Comparison of ENCODE assay signal across 36 cellular contexts in the genomic region with DNA sequence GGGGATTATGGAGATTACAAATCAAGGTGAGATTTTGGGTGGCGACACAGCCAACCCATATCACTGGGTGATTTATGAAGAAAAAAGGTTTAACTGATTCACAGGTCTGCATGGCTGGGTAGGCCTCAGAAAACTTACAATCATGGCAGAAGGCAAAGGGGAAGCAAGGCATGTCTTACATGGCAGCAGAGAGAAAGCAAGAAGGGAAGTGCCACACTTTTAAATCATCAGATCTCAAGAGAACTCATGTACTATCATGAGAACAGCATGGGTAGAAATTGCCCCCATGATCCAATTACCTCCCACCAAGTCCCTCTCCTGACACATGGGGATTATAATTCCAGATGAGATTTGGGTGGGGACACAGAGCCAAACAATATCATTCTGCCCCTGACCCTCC. TPM values are rescaled to one million over a fixed set of nuclear protein-coding genes. Genes with fewer than 3 reads are reported as not detected.
DNase-seq lines count a peak whose midpoint lies in the region; ATAC-seq, FAIRE-seq and TF ChIP-seq lines count a peak whose summit lies in the region.
"Had no signal": no experiment of that assay in that cellular context is flagged by ENCODE, and none has a peak within 500 bp of the region (broad histone marks: within the 10 kb centered on the region; RNA-seq: fewer than 3 reads in every experiment).

No MANE protein-coding gene starts in this region.

- no peaks in the 10 kb centered on the region for H4K20me1 ChIP-seq in K562 (replicated peaks; ENCODE audit: control insufficient read depth, insufficient read depth, low read length)
- H4K20me1 ChIP-seq: BLaER1; BLaER1 treated with 17β-estradiol and CSF1 and Interleukin-3, amounts not matched to agents 10 nM and 100 nM had no signal

- POLR2A ChIA-PET in K562 (lab: Yijun Ruan, JAX), result no interaction called here

- H3K36me3 Mint-ChIP-seq in Calu3 (ENCODE audit: insufficient read depth, unreplicated experiment) (no peaks in the 10 kb centered on the region), endodermal cell (ENCODE audit: low read depth) (peaks cover 70% of the 10 kb centered on the region)

- no peak overlapping the region for H3K4me3 ChIP-seq in K562
- H3K4me3 ChIP-seq in endodermal cell (ENCODE audit: low read length), result peak overlapping the region; percentile 71
- H3K4me3 ChIP-seq: A549, BLaER1 had no signal

- H3K4me1 ChIP-seq in K562 (replicated peaks in 1 of 2; ENCODE audit: control insufficient read depth in 2 of 2, insufficient read depth in 2 of 2, low read length in 2 of 2) (no peaks in the 10 kb centered on the region; a peak in 1 of 5 replicates), endodermal cell (ENCODE audit: control insufficient read depth, insufficient read depth, low read length) (no peaks in the 10 kb centered on the region)
- H3K4me1 ChIP-seq: BLaER1 had no signal

- no peak for TF ChIP-seq CTCF in Calu3 (IDR thresholded peaks at IDR 0.05; ENCODE audit: unreplicated experiment)
- no peak for TF ChIP-seq CTCF in K562 (IDR thresholded peaks at IDR 0.05 in 2 of 3, conservative IDR thresholded peaks at IDR 0.05 in 1 of 3; ENCODE audit: insufficient read depth in 2 of 3, low read depth in 1 of 3, low read length in 3 of 3)
- no peak for TF ChIP-seq CTCF in endodermal cell (conservative IDR thresholded peaks at IDR 0.05)

- intact Hi-C loops in Calu3 (cut with micrococcal nuclease; ENCODE audit: unreplicated experiment), result no loop called here
- intact Hi-C loops in K562 (cut with micrococcal nuclease), result no loop called here

- no peak for TF ChIP-seq POLR2A in K562 (conservative IDR thresholded peaks at IDR 0.05)

- H3K27ac ChIP-seq in K562 (ENCODE audit: extremely low read depth, low read depth, low read length), result no peak overlapping the region
- no peak overlapping the region for H3K27ac ChIP-seq in endodermal cell (ENCODE audit: low read depth, low read length)
- H3K27ac ChIP-seq: 22Rv1; A549; BLaER1; BLaER1 treated with 17β-estradiol and CSF1 and Interleukin-3, amounts not matched to agents 10 nM and 100 nM; C4-2B had no signal

- H3K4me2 ChIP-seq in K562 (ENCODE audit: insufficient read depth, low read length), result no peak overlapping the region
- H3K4me2 ChIP-seq: A549; BLaER1; BLaER1 treated with 17β-estradiol and CSF1 and Interleukin-3, amounts not matched to agents 10 nM and 100 nM had no signal

- in situ Hi-C loops in K562 (cut with MboI), result no loop called here

- H3K9ac ChIP-seq in K562 (ENCODE audit: insufficient read depth in 1 of 2, low read depth in 2 of 2, low read length in 2 of 2) (no peak overlapping the region), endodermal cell (ENCODE audit: extremely low read depth, low read length, poor library complexity, severe bottlenecking) (no peak overlapping the region)
- H3K9ac ChIP-seq: BLaER1; BLaER1 treated with 17β-estradiol and CSF1 and Interleukin-3, amounts not matched to agents 10 nM and 100 nM had no signal

- no peaks in the 10 kb centered on the region for H3K36me3 ChIP-seq in K562 (ENCODE audit: control insufficient read depth, insufficient read depth, low read length)
- H3K36me3 ChIP-seq in endodermal cell (ENCODE audit: control insufficient read depth, insufficient read depth, low read length), result peaks cover 4% of the 10 kb centered on the region
- H3K36me3 ChIP-seq: BE2C had no signal

- 85% methylated on average over 1 of the region's 1 CpG for WGBS in K562 (ENCODE audit: insufficient coverage, low coverage, missing lambda C conversion rate)
- 79 to 100% methylated on average over 1 of the region's 1 CpG for WGBS in endodermal cell (ENCODE audit: insufficient coverage in 1 of 2, insufficient read length in 1 of 2), 2 experiments

- DNase-seq in NCI-H82 (lab: John Stamatoyannopoulos, UW) (peak; percentile 34), NCI-H82 treated with DMSO at 0.1 percent for 48 hours (lab: John Stamatoyannopoulos, UW; ENCODE audit: unreplicated experiment) (no peak), Calu3 (no peak), K562 (ENCODE audit: extremely low read depth in 1 of 4, low spot score in 3 of 4) (no peak), endodermal cell (no peak), NOMO-1 (lab: John Stamatoyannopoulos, UW; ENCODE audit: unreplicated experiment in 2 of 2) (no peak)
- DNase-seq: 8988T; ACHN; AML-193; BE2C; C1 segment of cervical spinal cord; Caco-2; CD4-positive, alpha-beta memory T cell; CD4-positive, alpha-beta T cell; CD4-positive, CD25-positive, alpha-beta regulatory T cell; CD8-positive, alpha-beta memory T cell; CD8-positive, alpha-beta T cell; COR-L47; DMS 273 treated with DMSO at 0.1 percent for 48 hours; DMS153; DMS53; DMS79; DMS79 treated with DMSO at 0.1 percent for 48 hours; DND-41; EL had no signal

- no peak for TF ChIP-seq EP300 in K562 (IDR thresholded peaks at IDR 0.05; ENCODE audit: low read length)

- BruUV-seq in Calu3 (replicated peaks; lab: Mats Ljungman, UMichigan) (no TSS peak), K562 (replicated peaks; lab: Mats Ljungman, UMichigan) (no TSS peak)

- H3K27ac Mint-ChIP-seq in Calu3 (ENCODE audit: unreplicated experiment) (peak overlapping the region; percentile 74), endodermal cell (no peak overlapping the region)
- H3K27ac Mint-ChIP-seq: B cell; CD14-positive monocyte; CD4-positive, alpha-beta memory T cell; CD4-positive, alpha-beta T cell; CD4-positive, CD25-positive, alpha-beta regulatory T cell; CD8-positive, alpha-beta memory T cell; CD8-positive, alpha-beta T cell had no signal

- H3K79me2 ChIP-seq in K562 (ENCODE audit: control insufficient read depth, insufficient read depth, low read length), result no peaks in the 10 kb centered on the region

- CTCF ChIA-PET in Calu3 (lab: Charles Lee), result no interaction called here
- CTCF ChIA-PET in K562 (lab: Yijun Ruan, JAX; ENCODE audit: low intra/inter-chr PET ratio), result no interaction called here

- H2AFZ ChIP-seq in K562 (ENCODE audit: low read depth, low read length), result no peak overlapping the region

- H3K27me3 ChIP-seq in K562 (ENCODE audit: control insufficient read depth in 2 of 2, insufficient read depth in 2 of 2, low read length in 2 of 2) (no peaks in the 10 kb centered on the region), endodermal cell (ENCODE audit: control insufficient read depth, insufficient read depth, low read length, poor library complexity, severe bottlenecking) (no peaks in the 10 kb centered on the region)
- H3K27me3 ChIP-seq: BE2C; BLaER1; BLaER1 treated with 17β-estradiol and CSF1 and Interleukin-3, amounts not matched to agents 10 nM and 100 nM had no signal

- H3K4me1 Mint-ChIP-seq in Calu3 (ENCODE audit: low read depth, unreplicated experiment) (no peaks in the 10 kb centered on the region), endodermal cell (no peaks in the 10 kb centered on the region)
- H3K4me1 Mint-ChIP-seq: B cell, CD14-positive monocyte had no signal

- TF ChIP-seq RAD21 in K562 (CRISPR knock-in tag; conservative IDR thresholded peaks at IDR 0.05 in 1 of 2, IDR thresholded peaks at IDR 0.05 in 1 of 2), result no peak

- FAIRE-seq in K562 (lab: Jason Lieb, UNC), result no peak
- FAIRE-seq: A204.1, A549, D721Med had no signal

- H3K9me3 ChIP-seq in K562 (replicated peaks; ENCODE audit: control insufficient read depth, insufficient read depth, low read depth, low read length), result peaks cover 4% of the 10 kb centered on the region
- H3K9me3 ChIP-seq in endodermal cell (ENCODE audit: control insufficient read depth, low read length), result peaks cover 77% of the 10 kb centered on the region

- H3K4me3 Mint-ChIP-seq in Calu3 (ENCODE audit: low read depth, unreplicated experiment) (no peak overlapping the region), endodermal cell (no peak overlapping the region)
- H3K4me3 Mint-ChIP-seq: B cell; CD14-positive monocyte; CD4-positive, alpha-beta memory T cell; CD4-positive, alpha-beta T cell; CD4-positive, CD25-positive, alpha-beta regulatory T cell; CD8-positive, alpha-beta memory T cell; CD8-positive, alpha-beta T cell had no signal

- no peaks in the 10 kb centered on the region for H3K9me1 ChIP-seq in K562 (ENCODE audit: control insufficient read depth, insufficient read depth, low read length)

- H3K27me3 Mint-ChIP-seq in Calu3 (ENCODE audit: unreplicated experiment), result no peaks in the 10 kb centered on the region
- H3K27me3 Mint-ChIP-seq in endodermal cell (ENCODE audit: insufficient read depth), result no peaks in the 10 kb centered on the region
- H3K27me3 Mint-ChIP-seq: B cell; CD4-positive, alpha-beta memory T cell; CD4-positive, alpha-beta T cell; CD4-positive, CD25-positive, alpha-beta regulatory T cell; CD8-positive, alpha-beta memory T cell had no signal

- peaks cover 5% of the 10 kb centered on the region for H3K9me3 Mint-ChIP-seq in Calu3 (ENCODE audit: low read depth, unreplicated experiment)
- H3K9me3 Mint-ChIP-seq in endodermal cell, result peaks cover 58% of the 10 kb centered on the region

- no peak for ATAC-seq in K562
- no peak for ATAC-seq in GM21737 (IDR thresholded peaks at IDR 0.05; ENCODE audit: unreplicated experiment)
- ATAC-seq in HG02981 (IDR thresholded peaks at IDR 0.05; ENCODE audit: unreplicated experiment), result no peak
- ATAC-seq: A549; CD8-positive, alpha-beta T cell had no signal

TF ChIP-seq in K562, 482 proteins besides CTCF, POLR2A, EP300 and RAD21:
- TF ChIP-seq NCOA4 (IDR thresholded peaks at IDR 0.05; ENCODE audit: partially characterized antibody) (no peak), ZNF431 (CRISPR knock-in tag; IDR thresholded peaks at IDR 0.05) (peak; percentile 93)

RNA-seq across cellular contexts. Expression of a gene that starts 59.7 kb away (rescaled TPM):
- 5.3 and 8.0 TPM in 2 replicates for total RNA-seq in Calu3 (2022)
- total RNA-seq in K562 (2011; cell fraction: chromatin; rRNA removed; ENCODE audit: low replicate concordance), result 23.9 and 56.9 TPM in 2 replicates
- 12.2 and 18.3 TPM in 2 replicates for total RNA-seq in K562 (2011; cell fraction: nucleolus; rRNA removed)
- 17.7 and 26.4 TPM in 2 replicates for total RNA-seq in K562 (2011; cell fraction: nucleoplasm; rRNA removed)
- total RNA-seq in K562 (2014; rRNA removed), result 7.6 and 15.3 TPM in 2 replicates
- total RNA-seq in K562 (2014; rRNA removed; fragmentation: Illumina TruSeq; extraction: Trizol), result 26.0 and 31.8 TPM in 2 replicates
- 14.0 and 17.4 TPM in 2 replicates for total RNA-seq in K562 (2015; rRNA removed; fragmentation: Illumina TruSeq; extraction: Trizol)
- total RNA-seq in K562 (2021), result 17.6 and 18.8 TPM in 2 replicates
- polyA plus RNA-seq in K562 (2011; rRNA removed), result 22.3 and 30.9 TPM in 2 replicates
- polyA plus RNA-seq in K562 (2011; cell fraction: cytosol; rRNA removed), result 11.0 and 13.7 TPM in 2 replicates
- 29.4 and 30.3 TPM in 2 replicates for polyA plus RNA-seq in K562 (2011; cell fraction: nucleus; rRNA removed)
- polyA plus RNA-seq in K562 (2012), result 14.4 and 18.2 TPM in 2 replicates
- polyA plus RNA-seq in K562 (2014; fragmentation: Illumina TruSeq; extraction: Trizol), result 10.1 and 10.6 TPM in 2 replicates
- 10 to 100 TPM; 58.7 to 69.1 TPM for polyA plus RNA-seq in K562 (2014; fragmentation: Nextera tagmentation; extraction: Ambion mirVana)
- polyA plus RNA-seq in K562 (2014; rRNA removed), result 12.7 and 14.4 TPM in 2 replicates
- polyA minus RNA-seq in K562 (2011; rRNA and poly(A)+ RNA removed), result 54.7 and 54.8 TPM in 2 replicates
- 5.3 and 12.6 TPM in 2 replicates for polyA minus RNA-seq in K562 (2011; cell fraction: cytosol; rRNA and poly(A)+ RNA removed)
- polyA minus RNA-seq in K562 (2011; cell fraction: nucleus; rRNA and poly(A)+ RNA removed), result 53.6 and 70.6 TPM in 2 replicates
- 10 to 100 TPM; 29.8 to 35.6 TPM for total RNA-seq in endodermal cell
- 16.3 TPM for polyA plus RNA-seq in endodermal cell (2013, experiment 1 of 2)
- polyA plus RNA-seq in endodermal cell (2013, experiment 2 of 2), result 13.2 TPM
